Comparison of ENCODE assay signal across 30 cellular contexts in genomic region chr3:102089182-102089581, GRCh38.
DNase-seq lines count a peak whose midpoint lies in the region; ATAC-seq, FAIRE-seq and TF ChIP-seq lines count a peak whose summit lies in the region.
"Had no signal": no experiment of that assay in that cellular context is flagged by ENCODE, and none has a peak within 500 bp of the region (broad histone marks: within the 10 kb centered on the region; RNA-seq: fewer than 3 reads in every experiment).

No MANE protein-coding gene starts in this region.

- intact Hi-C loops in sigmoid colon (cut with DNase I), result loop anchor here (5.0 kb wide), 1 partner anchor 242 kb away; the partner anchor contains the start of gene NFKBIZ
- intact Hi-C loops in heart right ventricle (cut with DNase I), result loop anchor here in 1 of 10 donors (10.0 kb wide), 1 partner anchor 116 kb away; no protein-coding TSS in a partner anchor

- DNase-seq in LoVo (ENCODE audit: low spot score) (peak; percentile 42), left kidney (ENCODE audit: low read depth, low spot score) (peak; percentile 19), sigmoid colon (no peak), NCI-H1417 (lab: John Stamatoyannopoulos, UW) (no peak), heart right ventricle (no peak), RCC 7860 (ENCODE audit: low spot score) (no peak), NCI-H69 (lab: John Stamatoyannopoulos, UW) (no peak)
- DNase-seq: activated CD4-positive, alpha-beta T cell treated with anti-CD3 and anti-CD28 coated beads, Interleukin-2, amount 10 ng/mL, durations not matched to agents 7 days and 5 days; activated naive CD4-positive, alpha-beta T cell; activated T-cell treated with anti-CD3 and anti-CD28 coated beads, Interleukin-2, amount 50 U/mL, for 24 hours; body of pancreas; C1 segment of cervical spinal cord; cerebellar nuclear complex; COR-L47; DMS53; glutamatergic neuron; H7; MM.1S; NCI-H2029 treated with DMSO at 0.1 percent for 48 hours; NCI-H82; spleen; T-helper 2 cell had no signal

- no peaks in the 10 kb centered on the region for H3K79me2 ChIP-seq in ACC112 (ENCODE audit: control insufficient read depth, insufficient read depth, low read length, unreplicated experiment)

- H3K36me3 ChIP-seq in ACC112 (ENCODE audit: insufficient read depth, low read length), result no peaks in the 10 kb centered on the region
- no peaks in the 10 kb centered on the region for H3K36me3 ChIP-seq in sigmoid colon
- H3K36me3 ChIP-seq in heart right ventricle, result no peaks in the 10 kb centered on the region
- H3K36me3 ChIP-seq: neutrophil, spleen had no signal

- no peak for TF ChIP-seq POLR2A in sigmoid colon (IDR thresholded peaks at IDR 0.05)

- no peak for TF ChIP-seq EP300 in sigmoid colon (IDR thresholded peaks at IDR 0.05)

- H3K4me1 ChIP-seq in ACC112 (ENCODE audit: control insufficient read depth, insufficient read depth, low read length, unreplicated experiment) (peaks cover 12% of the 10 kb centered on the region), sigmoid colon (peaks cover 0 to 58% (median 44%) of the 10 kb centered on the region in 4 donors), heart right ventricle (peaks cover 0 to 17% (median 8%) of the 10 kb centered on the region in 9 donors)
- H3K4me1 ChIP-seq: body of pancreas, spleen had no signal

- no peak for FAIRE-seq in RCC 7860 (lab: Jason Lieb, UNC)
- FAIRE-seq: endothelial cell of umbilical vein, G401.6, K562, keratinocyte had no signal

- ATAC-seq in heart right ventricle, result no peak
- ATAC-seq: body of pancreas, K562 had no signal

- peak overlapping the region; percentile 35; the same call in 1 of the 2 replicates for H3K27ac ChIP-seq in ACC112 (ENCODE audit: low read depth, low read length)
- H3K27ac ChIP-seq in sigmoid colon, result peak overlapping the region in 3 of 4 donors; percentile 56 to 81 (median 64)
- no peak overlapping the region for H3K27ac ChIP-seq in heart right ventricle
- H3K27ac ChIP-seq: body of pancreas, neutrophil, RWPE1, spleen had no signal

- H3K4me3 ChIP-seq in ACC112 (ENCODE audit: low read depth, low read length) (no peak overlapping the region), sigmoid colon (no peak overlapping the region), heart right ventricle (no peak overlapping the region)
- H3K4me3 ChIP-seq: body of pancreas, K562, lung, spleen had no signal

- H3K9me3 ChIP-seq in sigmoid colon (no peaks in the 10 kb centered on the region), heart right ventricle (no peaks in the 10 kb centered on the region)
- H3K9me3 ChIP-seq: body of pancreas, neutrophil, spleen had no signal

- H2AFZ ChIP-seq in ACC112 (ENCODE audit: low read length, unreplicated experiment), result no peak overlapping the region

- TF ChIP-seq CTCF in sigmoid colon (IDR thresholded peaks at IDR 0.05), result no peak
- no peak for TF ChIP-seq CTCF in heart right ventricle (IDR thresholded peaks at IDR 0.05)

- 25 to 59% methylated on average over 2 of the region's 2 CpGs for WGBS in sigmoid colon, 2 donors
- WGBS in heart right ventricle, 2 donors, result 93 to 97% methylated on average over 2 of the region's 2 CpGs

- no peaks in the 10 kb centered on the region for H3K27me3 ChIP-seq in ACC112 (ENCODE audit: insufficient read depth, low read length)
- H3K27me3 ChIP-seq in sigmoid colon, result no peaks in the 10 kb centered on the region
- no peaks in the 10 kb centered on the region for H3K27me3 ChIP-seq in heart right ventricle
- H3K27me3 ChIP-seq: body of pancreas, neutrophil, spleen had no signal

Comparison
In these comparisons a context has a peak if more than half of its experiments do, and no peak if none do; other contexts are left out.
1. H3K27ac ChIP-seq: peak in ACC112 (single experiment) and sigmoid colon (3 of 4); none in heart right ventricle (0 of 10).
2. DNase-seq: peak in LoVo (single experiment) and left kidney (single experiment); none in sigmoid colon (single experiment), NCI-H1417 (0 of 3), heart right ventricle (0 of 2), RCC 7860 (single experiment) and NCI-H69 (single experiment).